Comparison of ENCODE assay signal across 2 cellular contexts in genomic region chr3:112353365-112353764, GRCh38.
TF ChIP-seq lines count a peak whose summit lies in the region.

No MANE protein-coding gene starts in this region.

TF ChIP-seq in GM23338, 12 proteins besides CTCF, POLR2A, EP300 and RAD21:
- TF ChIP-seq ZNF331 (CRISPR knock-in tag; IDR thresholded peaks at IDR 0.05; ENCODE audit: low read depth) (no peak), NANOG (IDR thresholded peaks at IDR 0.05; ENCODE audit: borderline replicate concordance) (no peak), ETS1 (IDR thresholded peaks at IDR 0.05) (no peak), EZH2 (IDR thresholded peaks at IDR 0.05; ENCODE audit: low read depth, unreplicated experiment) (no peak), ZNF114 (CRISPR knock-in tag; IDR thresholded peaks at IDR 0.05) (no peak), JUNB (IDR thresholded peaks at IDR 0.05; ENCODE audit: unreplicated experiment) (no peak), REST (IDR thresholded peaks at IDR 0.05; ENCODE audit: unreplicated experiment) (no peak), EZH2phosphoT487 (IDR thresholded peaks at IDR 0.05; ENCODE audit: unreplicated experiment) (no peak), CREB1 (CRISPR knock-in tag; IDR thresholded peaks at IDR 0.05; ENCODE audit: low read depth) (no peak)

TF ChIP-seq in H1, 55 proteins besides CTCF, POLR2A, EP300 and RAD21:
- TF ChIP-seq NANOG (IDR thresholded peaks at IDR 0.05; ENCODE audit: insufficient read depth, low read depth, low read length, poor library complexity, severe bottlenecking) (no peak), RXRA (IDR thresholded peaks at IDR 0.05; ENCODE audit: insufficient read depth, low read depth, low read length) (no peak), CBX5 (IDR thresholded peaks at IDR 0.05; ENCODE audit: low read depth, low read length) (no peak), SP1 (IDR thresholded peaks at IDR 0.05; ENCODE audit: low read depth, low read length) (no peak)
